In the genomic region with DNA sequence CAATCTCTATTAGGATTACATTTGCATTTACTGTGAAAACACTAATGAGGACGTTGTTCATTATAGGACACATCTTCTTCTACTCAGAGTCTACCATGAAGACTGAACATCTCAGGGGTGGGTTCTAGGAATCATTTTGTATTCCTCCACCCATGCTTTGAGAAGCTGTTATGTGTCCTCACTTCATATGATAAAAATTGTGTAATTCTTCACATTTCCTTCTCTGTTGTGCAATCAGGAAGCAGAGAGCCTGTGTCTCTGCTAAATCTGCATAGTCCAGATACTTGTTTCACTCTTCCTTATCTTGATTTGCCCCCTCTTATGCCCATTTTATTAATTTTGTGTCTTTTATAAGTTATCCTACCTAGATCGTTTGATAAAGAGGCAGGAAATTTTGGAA, we compare ENCODE assay signal across 14 cellular contexts.
DNase-seq lines count a peak whose midpoint lies in the region; ATAC-seq and TF ChIP-seq lines count a peak whose summit lies in the region.
"Had no signal": no experiment of that assay in that cellular context is flagged by ENCODE, and none has a peak within 500 bp of the region (broad histone marks: within the 10 kb centered on the region; RNA-seq: fewer than 3 reads in every experiment).

No MANE protein-coding gene starts in this region.

- intact Hi-C loops in mucosa of descending colon (cut with DNase I, micrococcal nuclease) (no loop called here), stomach (cut with DNase I; ENCODE audit: low total_unique reads) (no loop called here)

- no peak overlapping the region for H3K27ac ChIP-seq in stomach
- H3K27ac ChIP-seq: epithelial cell of prostate had no signal

- peak; percentile 18 for ATAC-seq in mucosa of descending colon
- ATAC-seq: activated CD8-positive, alpha-beta T cell treated with anti-CD3 and anti-CD28 coated beads, Interleukin-2, amount 10 ng/mL, durations not matched to agents 7 days and 5 days; HCT116; stimulated activated naive CD8-positive, alpha-beta T cell treated with anti-CD3 and anti-CD28 coated beads, Interleukin-15, amount 100 ng/mL, for 72 hours had no signal

- in situ Hi-C loops in KBM-7 (cut with MboI; ENCODE audit: low pct_unique_long_range_greater_than_20kb, low sequenced_read_pairs): no loop called here

- no peaks in the 10 kb centered on the region for H3K27me3 ChIP-seq in stomach
- no peaks in the 10 kb centered on the region for H3K27me3 ChIP-seq in MG63

- DNase-seq in KBM-7: peak; percentile 37
- peak; percentile 76 for DNase-seq in SIG-M5 treated with dmso at 0.1 percent for 504 hours (lab: John Stamatoyannopoulos, UW; ENCODE audit: unreplicated experiment)
- peak; percentile 5 for DNase-seq in fibroblast of villous mesenchyme (ENCODE audit: low read depth)
- no peak for DNase-seq in mucosa of descending colon
- DNase-seq in NCI-H345 (lab: John Stamatoyannopoulos, UW): no peak
- no peak for DNase-seq in stomach
- DNase-seq in MG63: no peak
- no peak for DNase-seq in cerebellar nuclear complex (lab: John Stamatoyannopoulos, UW)
- DNase-seq: activated CD8-positive, alpha-beta T cell treated with anti-CD3 and anti-CD28 coated beads, Interleukin-2, amount 10 ng/mL, durations not matched to agents 7 days and 5 days; NCI-H1436 treated with DMSO at 0.1 percent for 48 hours; NCI-H2227 treated with DMSO at 0.1 percent for 48 hours; stimulated activated naive CD8-positive, alpha-beta T cell treated with anti-CD3 and anti-CD28 coated beads, Interleukin-15, amount 100 ng/mL, for 72 hours had no signal

- no peak overlapping the region for H3K4me3 ChIP-seq in fibroblast of villous mesenchyme (ENCODE audit: low read depth, low read length)
- no peak overlapping the region for H3K4me3 ChIP-seq in mucosa of descending colon
- H3K4me3 ChIP-seq in stomach: no peak overlapping the region
- H3K4me3 ChIP-seq in MG63: no peak overlapping the region

- TF ChIP-seq EP300 in stomach (IDR thresholded peaks at IDR 0.05): no peak

- peaks cover 17% of the 10 kb centered on the region for H3K4me1 ChIP-seq in mucosa of descending colon (ENCODE audit: low read depth)
- peaks cover 0 to 12% (median 7%) of the 10 kb centered on the region in 4 donors for H3K4me1 ChIP-seq in stomach

- TF ChIP-seq POLR2A in stomach (IDR thresholded peaks at IDR 0.05): no peak

- H3K36me3 ChIP-seq in mucosa of descending colon (ENCODE audit: low read depth): no peaks in the 10 kb centered on the region
- no peaks in the 10 kb centered on the region for H3K36me3 ChIP-seq in stomach
- no peaks in the 10 kb centered on the region for H3K36me3 ChIP-seq in MG63

- TF ChIP-seq CTCF in fibroblast of villous mesenchyme (IDR thresholded peaks at IDR 0.05; ENCODE audit: insufficient read depth, low read depth, low read length): no peak
- TF ChIP-seq CTCF in mucosa of descending colon (IDR thresholded peaks at IDR 0.05): no peak
- TF ChIP-seq CTCF in stomach (IDR thresholded peaks at IDR 0.05): no peak

- WGBS in stomach, 5 donors: 62 to 83% (median 72%) methylated on average over 2 of the region's 2 CpGs

- H3K9me3 ChIP-seq in mucosa of descending colon: no peaks in the 10 kb centered on the region
- no peaks in the 10 kb centered on the region for H3K9me3 ChIP-seq in stomach
- no peaks in the 10 kb centered on the region for H3K9me3 ChIP-seq in MG63

Comparison
In these comparisons a context has a peak if more than half of its experiments do, and no peak if none do; other contexts are left out.
1. DNase-seq: peak in KBM-7 (single experiment), SIG-M5 treated with dmso at 0.1 percent for 504 hours (single experiment) and fibroblast of villous mesenchyme (single experiment); none in mucosa of descending colon (0 of 3), NCI-H345 (single experiment), stomach (single experiment), MG63 (single experiment) and cerebellar nuclear complex (0 of 2).